Comparison of ENCODE assay signal across 14 cellular contexts in the genomic region with DNA sequence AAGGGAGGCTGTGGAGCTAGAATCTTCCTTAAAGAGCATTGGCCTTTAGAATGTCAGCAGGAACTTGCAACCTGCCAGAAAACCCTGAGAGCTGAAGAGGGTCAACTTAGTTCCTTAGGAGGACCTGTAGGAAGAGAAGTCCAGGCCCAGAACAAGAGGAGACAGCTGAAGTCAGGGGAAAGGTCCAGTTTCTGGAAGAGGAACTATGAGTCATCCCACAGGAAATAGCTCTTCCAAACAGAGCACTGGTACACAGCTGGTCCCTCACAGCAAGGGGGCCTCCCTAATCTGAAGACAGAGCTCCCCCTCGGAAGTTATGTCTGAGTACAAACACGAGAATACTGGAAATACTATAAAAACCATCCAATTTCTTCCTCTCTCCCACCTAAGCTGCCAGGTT.
DNase-seq lines count a peak whose midpoint lies in the region; ATAC-seq and TF ChIP-seq lines count a peak whose summit lies in the region.
"Had no signal": no experiment of that assay in that cellular context is flagged by ENCODE, and none has a peak within 500 bp of the region (broad histone marks: within the 10 kb centered on the region; RNA-seq: fewer than 3 reads in every experiment).

No MANE protein-coding gene starts in this region.

- no peak overlapping the region for H4K8ac ChIP-seq in mesendoderm (ENCODE audit: low read depth, low read length)

- no peaks in the 10 kb centered on the region for H3K4me1 ChIP-seq in mesendoderm (ENCODE audit: control insufficient read depth, low read depth, low read length)

- intact Hi-C loops in dorsolateral prefrontal cortex (cut with DNase I), result no loop called here

- no peak overlapping the region for H3K23ac ChIP-seq in mesendoderm (ENCODE audit: low read length)

- H4K5ac ChIP-seq in mesendoderm (ENCODE audit: low read length), result no peak overlapping the region

- no peak overlapping the region for H3K9ac ChIP-seq in mesendoderm (ENCODE audit: low read length)
- H3K9ac ChIP-seq: KMS-11 had no signal

- H3K27ac ChIP-seq in mesendoderm (ENCODE audit: low read depth, low read length), result no peak overlapping the region
- H3K27ac ChIP-seq in dorsolateral prefrontal cortex, result peak overlapping the region in 2 of 59 donors; percentile 8 to 25
- H3K27ac ChIP-seq: KMS-11 had no signal

- H3K4me3 ChIP-seq in cardiac fibroblast (replicated peaks in 1 of 2; ENCODE audit: low read depth in 2 of 2, low read length in 2 of 2), result no peak overlapping the region
- no peak overlapping the region for H3K4me3 ChIP-seq in mesendoderm (ENCODE audit: low read length)
- no peak overlapping the region for H3K4me3 ChIP-seq in dorsolateral prefrontal cortex

- H3K36me3 ChIP-seq in mesendoderm (ENCODE audit: control insufficient read depth, insufficient read depth, low read length), result no peaks in the 10 kb centered on the region

- no peak overlapping the region for H3K4me2 ChIP-seq in mesendoderm (ENCODE audit: low read length)
- H3K4me2 ChIP-seq: KMS-11 had no signal

- no peak overlapping the region for H3K56ac ChIP-seq in mesendoderm (ENCODE audit: low read length)

- H2BK15ac ChIP-seq in mesendoderm (replicated peaks; ENCODE audit: low read depth), result no peak overlapping the region

- ATAC-seq in HG02884 (IDR thresholded peaks at IDR 0.05; ENCODE audit: unreplicated experiment), result no peak
- ATAC-seq: naive thymus-derived CD4-positive, alpha-beta T cell had no signal

- no peak overlapping the region for H2BK120ac ChIP-seq in mesendoderm (ENCODE audit: low read depth, low read length)

- WGBS in mesendoderm (ENCODE audit: extremely low coverage, insufficient coverage, low lambda C conversion rate), result no CpG with 5 or more reads among the region's 2 CpGs

- no peaks in the 10 kb centered on the region for H3K79me2 ChIP-seq in mesendoderm (ENCODE audit: control insufficient read depth, insufficient read depth, low read length)

- H3K27me3 ChIP-seq in mesendoderm (ENCODE audit: insufficient read depth, low read length, poor library complexity), result no peaks in the 10 kb centered on the region
- no peaks in the 10 kb centered on the region for H3K27me3 ChIP-seq in dorsolateral prefrontal cortex

- no peak overlapping the region for H3K4ac ChIP-seq in mesendoderm (ENCODE audit: low read depth, low read length)

- H2BK5ac ChIP-seq in mesendoderm (ENCODE audit: low read length), result no peak overlapping the region

- H3K18ac ChIP-seq in mesendoderm (ENCODE audit: low read length), result no peak overlapping the region

- no peak overlapping the region for H2AK5ac ChIP-seq in mesendoderm (ENCODE audit: low read length)

- DNase-seq in DMS53 (lab: John Stamatoyannopoulos, UW) (peak; percentile 44), M059J (ENCODE audit: low read depth) (peak; percentile 39), cardiac fibroblast (ENCODE audit: low read depth in 2 of 2) (peak; percentile 55 to 71), mesendoderm (peak; percentile 67), D341Med (ENCODE audit: low spot score) (no peak), dorsolateral prefrontal cortex (no peak)
- no peak for DNase-seq in stimulated activated CD4-positive, alpha-beta T cell treated with anti-CD3 and anti-CD28 coated beads, Interleukin-12 subunit alpha, Interleukin-12 subunit beta, amount 100 ng/mL, for 4 hours
- DNase-seq: activated T-cell treated with anti-CD3 and anti-CD28 coated beads, Interleukin-2, amount 50 U/mL, for 1 hour; cerebellar nuclear complex; hippocampal formation; naive thymus-derived CD4-positive, alpha-beta T cell; stimulated activated CD4-positive, alpha-beta T cell treated with anti-CD3 and anti-CD28 coated beads, Interleukin-2, amount 100 ng/mL, for 48 hours had no signal

- H3K79me1 ChIP-seq in mesendoderm (ENCODE audit: low read length), result no peaks in the 10 kb centered on the region

- TF ChIP-seq CTCF in cardiac fibroblast (IDR thresholded peaks at IDR 0.05; ENCODE audit: low read depth, low read length), result no peak
- TF ChIP-seq CTCF in dorsolateral prefrontal cortex (IDR thresholded peaks at IDR 0.05 in 54 of 56, conservative IDR thresholded peaks at IDR 0.05 in 2 of 56; ENCODE audit: low read depth in 1 of 56, partially characterized antibody in 56 of 56), result no peak

Comparison
In these comparisons a context has a peak if more than half of its experiments do, and no peak if none do; other contexts are left out.
1. DNase-seq: peak in DMS53 (single experiment), M059J (single experiment), cardiac fibroblast (2 of 2) and mesendoderm (single experiment); none in D341Med (single experiment), dorsolateral prefrontal cortex (0 of 10) and stimulated activated CD4-positive, alpha-beta T cell treated with anti-CD3 and anti-CD28 coated beads, Interleukin-12 subunit alpha, Interleukin-12 subunit beta, amount 100 ng/mL, for 4 hours (single experiment).